Comparison of ENCODE assay signal across 10 cellular contexts in genomic region chr4:577499-578450, GRCh38. TPM values are rescaled to one million over a fixed set of nuclear protein-coding genes. Genes with fewer than 3 reads are reported as not detected.
DNase-seq lines count a peak whose midpoint lies in the region; ATAC-seq and TF ChIP-seq lines count a peak whose summit lies in the region.
"Had no signal": no experiment of that assay in that cellular context is flagged by ENCODE, and none has a peak within 500 bp of the region (broad histone marks: within the 10 kb centered on the region; RNA-seq: fewer than 3 reads in every experiment).

No MANE protein-coding gene starts in this region.

- H3K4me3 ChIP-seq in spleen (peak overlapping the region in 2 of 8 donors; percentile 20 to 27), gastroesophageal sphincter (no peak overlapping the region)

- intact Hi-C loops in spleen (cut with DNase I; ENCODE audit: low total_unique reads), result no loop called here

- H3K27ac ChIP-seq in spleen, result no peak overlapping the region
- no peak overlapping the region for H3K27ac ChIP-seq in gastroesophageal sphincter

- no peak for TF ChIP-seq EP300 in gastroesophageal sphincter (IDR thresholded peaks at IDR 0.05)

- no peak for TF ChIP-seq CTCF in spleen (IDR thresholded peaks at IDR 0.05 in 8 of 11, conservative IDR thresholded peaks at IDR 0.05 in 3 of 11)
- no peak for TF ChIP-seq CTCF in gastroesophageal sphincter (IDR thresholded peaks at IDR 0.05)

- WGBS in spleen, 5 donors, result 4 to 7% (median 5%) methylated on average over 37 to 52 of the region's 52 CpGs
- whole genome bisulfite sequencing in gastroesophageal sphincter (ENCODE audit: low coverage in 1 of 2), 2 donors, result 0 to 3% methylated on average over 3 to 8 of the region's 52 CpGs

- peak; percentile 58 for DNase-seq in activated CD4-positive, alpha-beta T cell treated with anti-CD3 and anti-CD28 coated beads for 48 hours
- DNase-seq in activated CD4-positive, alpha-beta T cell treated with anti-CD3 and anti-CD28 coated beads for 1 hour, result no peak
- peak; percentile 82 for DNase-seq in RPMI8226
- peak; percentile 18 for DNase-seq in glomerular visceral epithelial cell (ENCODE audit: extremely low spot score)
- DNase-seq in spleen, result peak; percentile 64
- DNase-seq in LoVo (ENCODE audit: low spot score), result no peak

- H3K9me3 ChIP-seq in spleen, result peaks cover 0 to 16% (median under 1%) of the 10 kb centered on the region in 8 donors
- peaks cover 0 to 7% (median 0%) of the 10 kb centered on the region in 3 donors for H3K9me3 ChIP-seq in gastroesophageal sphincter

- H3K27me3 ChIP-seq in spleen (replicated peaks in 1 of 7) (peaks cover 2 to 96% (median 61%) of the 10 kb centered on the region in 7 donors), gastroesophageal sphincter (peaks cover 95% of the 10 kb centered on the region)

- H3K36me3 ChIP-seq in spleen, result no peaks in the 10 kb centered on the region
- no peaks in the 10 kb centered on the region for H3K36me3 ChIP-seq in gastroesophageal sphincter

- H3K4me1 ChIP-seq in spleen (peaks cover 0 to 31% (median 17%) of the 10 kb centered on the region in 6 donors), gastroesophageal sphincter (peaks cover 0 to 33% (median 0%) of the 10 kb centered on the region in 3 donors)

- ATAC-seq in gastroesophageal sphincter (no peak), HG02938 (IDR thresholded peaks at IDR 0.05; ENCODE audit: unreplicated experiment) (no peak)

- TF ChIP-seq POLR2A in spleen (IDR thresholded peaks at IDR 0.05) (no peak), gastroesophageal sphincter (IDR thresholded peaks at IDR 0.05) (no peak)

RNA-seq across cellular contexts. Expression of gene TMEM271, which starts 1.7 kb away (rescaled TPM):
- total RNA-seq in spleen (not detected), gastroesophageal sphincter (under 1 TPM in 1 of 4 donors, not detected in 3; 0.35 TPM)
- polyA plus RNA-seq in spleen, result not detected
- total RNA-seq: activated T-helper 2 cell treated with anti-CD3 and anti-CD28 coated beads, Interferon-gamma antibody, Interleukin-2, Interleukin-4, amounts not matched to agents 10 μg/mL and 5 μg/mL and 100 μg/mL, durations not matched to agents 14 hours and 24 hours and 36 hours; CD4-positive, CD25-positive, alpha-beta regulatory T cell had no signal
- polyA plus RNA-seq: CD4-positive, CD25-positive, alpha-beta regulatory T cell had no signal

RNA-seq across cellular contexts. Expression of gene PDE6B, which starts 47.6 kb away (rescaled TPM):
- total RNA-seq in spleen (10 to 100 TPM in 6 of 7 donors, 1 to 10 TPM in 1; 10.0 to 19.8 (median 15.8) TPM), gastroesophageal sphincter (1 to 10 TPM in 3 of 4 donors, under 1 TPM in 1; 0.81 to 5.5 (median 1.8) TPM)
- polyA plus RNA-seq in spleen, result 1 to 10 TPM; 4.4 to 7.7 (median 6.1) TPM

Comparison
In these comparisons a context has a peak if more than half of its experiments do, and no peak if none do; other contexts are left out.
1. DNase-seq: peak in activated CD4-positive, alpha-beta T cell treated with anti-CD3 and anti-CD28 coated beads for 48 hours (single experiment), RPMI8226 (single experiment), glomerular visceral epithelial cell (single experiment) and spleen (single experiment); none in activated CD4-positive, alpha-beta T cell treated with anti-CD3 and anti-CD28 coated beads for 1 hour (single experiment) and LoVo (single experiment).